Comparison of ENCODE assay signal across 8 cellular contexts in genomic region chr6:44256291-44257006, GRCh38. TPM values are rescaled to one million over a fixed set of nuclear protein-coding genes. Genes with fewer than 3 reads are reported as not detected.
DNase-seq lines count a peak whose midpoint lies in the region; ATAC-seq and TF ChIP-seq lines count a peak whose summit lies in the region.

No MANE protein-coding gene starts in this region.

- H3K4me3 ChIP-seq in SJSA1: peak overlapping the region; percentile 80

- H3K27me3 Mint-ChIP-seq in T-helper 2 cell treated with Interferon-gamma antibody and Interleukin-4, amounts not matched to agents 5 μg/mL and 100 μg/mL, for 36 hours (ENCODE audit: low read depth): no peaks in the 10 kb centered on the region
- no peaks in the 10 kb centered on the region for H3K27me3 Mint-ChIP-seq in nephron (ENCODE audit: low read depth)

- H3K27ac Mint-ChIP-seq in T-helper 2 cell treated with Interferon-gamma antibody and Interleukin-4, amounts not matched to agents 5 μg/mL and 100 μg/mL, for 36 hours: peak overlapping the region; percentile 78
- peak overlapping the region; percentile 58 to 81 (median 67) for H3K27ac Mint-ChIP-seq in nephron

- peaks cover 16% of the 10 kb centered on the region for H3K4me1 ChIP-seq in SJSA1 (replicated peaks)

- H3K9me3 Mint-ChIP-seq in T-helper 2 cell treated with Interferon-gamma antibody and Interleukin-4, amounts not matched to agents 5 μg/mL and 100 μg/mL, for 36 hours: no peaks in the 10 kb centered on the region
- H3K9me3 Mint-ChIP-seq in nephron: no peaks in the 10 kb centered on the region

- no peaks in the 10 kb centered on the region for H3K27me3 ChIP-seq in SJSA1 (replicated peaks)

- peaks cover 68% of the 10 kb centered on the region for H3K36me3 Mint-ChIP-seq in T-helper 2 cell treated with Interferon-gamma antibody and Interleukin-4, amounts not matched to agents 5 μg/mL and 100 μg/mL, for 36 hours (ENCODE audit: low read depth)
- H3K36me3 Mint-ChIP-seq in nephron (ENCODE audit: low read depth): peaks cover 44% of the 10 kb centered on the region

- ATAC-seq in HG03095 (IDR thresholded peaks at IDR 0.05; ENCODE audit: unreplicated experiment): no peak

- no peak for TF ChIP-seq CTCF in nephron (IDR thresholded peaks at IDR 0.05; ENCODE audit: unreplicated experiment in 3 of 3)

- H3K4me3 Mint-ChIP-seq in T-helper 2 cell treated with Interferon-gamma antibody and Interleukin-4, amounts not matched to agents 5 μg/mL and 100 μg/mL, for 36 hours: peak overlapping the region; percentile 86
- peak overlapping the region; percentile 85 to 90 (median 88) for H3K4me3 Mint-ChIP-seq in nephron

- no peak for DNase-seq in T-helper 2 cell treated with Interferon-gamma antibody and Interleukin-4, amounts not matched to agents 5 μg/mL and 100 μg/mL, for 36 hours (ENCODE audit: low spot score)
- DNase-seq in T-helper 2 cell: no peak
- DNase-seq in SJSA1 (ENCODE audit: low read depth in 1 of 2, low spot score in 2 of 2): no peak
- peak; percentile 17 for DNase-seq in effector CD8-positive, alpha-beta T cell (lab: John Stamatoyannopoulos, UW)
- no peak for DNase-seq in NCI-H524 (lab: John Stamatoyannopoulos, UW)
- DNase-seq in COLO668 (lab: John Stamatoyannopoulos, UW; ENCODE audit: unreplicated experiment): no peak

- peaks cover 93% of the 10 kb centered on the region for H3K36me3 ChIP-seq in SJSA1

- 0 out of 2 replicates have a peak overlapping the region, but pooled peaks have one; percentile 65 for H3K27ac ChIP-seq in SJSA1

- H3K9me3 ChIP-seq in SJSA1 (replicated peaks): no peaks in the 10 kb centered on the region

- peaks cover 44% of the 10 kb centered on the region for H3K4me1 Mint-ChIP-seq in T-helper 2 cell treated with Interferon-gamma antibody and Interleukin-4, amounts not matched to agents 5 μg/mL and 100 μg/mL, for 36 hours (ENCODE audit: low read depth)
- H3K4me1 Mint-ChIP-seq in nephron: peaks cover 33% of the 10 kb centered on the region

RNA-seq across cellular contexts. Expression of gene SLC35B2, which starts 0.9 kb away (rescaled TPM):
- 89.9 and 107 TPM in 2 replicates for total RNA-seq in SJSA1 (2014; rRNA removed; shearing (Covaris generic))

RNA-seq across cellular contexts. Expression of gene NFKBIE, which starts 8.9 kb away (rescaled TPM):
- total RNA-seq in SJSA1 (2014; rRNA removed; shearing (Covaris generic)): 17.6 and 37.6 TPM in 2 replicates

RNA-seq across cellular contexts. Expression of gene HSP90AB1, which starts 9.5 kb away (rescaled TPM):
- 1,415 and 1,548 TPM in 2 replicates for total RNA-seq in SJSA1 (2014; rRNA removed; shearing (Covaris generic))

RNA-seq across cellular contexts. Expression of gene TMEM151B, which starts 13.8 kb away (rescaled TPM):
- not detected in 2 replicates for total RNA-seq in SJSA1 (2014; rRNA removed; shearing (Covaris generic))

RNA-seq across cellular contexts. Expression of gene SLC29A1, which starts 33.1 kb away (rescaled TPM):
- 6.7 and 11.0 TPM in 2 replicates for total RNA-seq in SJSA1 (2014; rRNA removed; shearing (Covaris generic))
